Comparison of ENCODE assay signal across 1 cellular context in genomic region chr12:53361638-53362037, GRCh38.
TF ChIP-seq lines count a peak whose summit lies in the region.

No MANE protein-coding gene starts in this region.

TF ChIP-seq in HEK293, 187 proteins besides CTCF, POLR2A, EP300 and RAD21 (continued from another document):
- peak; percentile 52 for TF ChIP-seq ZBTB11 (tag by site-specific recombination; conservative IDR thresholded peaks at IDR 0.05; ENCODE audit: low read depth)
- peak; percentile 60; the same call in 1 of the 2 replicates for TF ChIP-seq ZNF266 (tag by site-specific recombination; IDR thresholded peaks at IDR 0.05; ENCODE audit: low read depth)
- peak; percentile 57 for TF ChIP-seq ZNF623 (tag by site-specific recombination; IDR thresholded peaks at IDR 0.05)
- TF ChIP-seq ZBTB8A (tag by site-specific recombination; IDR thresholded peaks at IDR 0.05), result peak; percentile 45; the same call in 1 of the 2 replicates
- peak; percentile 54; the same call in 1 of the 2 replicates for TF ChIP-seq ZNF560 (tag by site-specific recombination; IDR thresholded peaks at IDR 0.05; ENCODE audit: borderline replicate concordance)
- TF ChIP-seq ZNF202 (tag by site-specific recombination; IDR thresholded peaks at IDR 0.05; ENCODE audit: borderline replicate concordance), result 0 out of 2 replicates have a peak, but pooled peaks have one; percentile 38
